In genomic region chr1:101238681-101239094, GRCh38 we compare ENCODE assay signal across 8 cellular contexts. TPM values are rescaled to one million over a fixed set of nuclear protein-coding genes. Genes with fewer than 3 reads are reported as not detected.
DNase-seq lines count a peak whose midpoint lies in the region; ATAC-seq and TF ChIP-seq lines count a peak whose summit lies in the region.

No MANE protein-coding gene starts in this region.

- H3K9me3 Mint-ChIP-seq in activated CD8-positive, alpha-beta T cell treated with anti-CD3 and anti-CD28 coated beads for 36 hours, result peaks cover 1% of the 10 kb centered on the region

- peak overlapping the region in 1 of 2 donors; percentile 4 for H3K9ac ChIP-seq in duodenal mucosa (ENCODE audit: low read depth in 1 of 2, low read length in 2 of 2)

- no peaks in the 10 kb centered on the region for H3K27me3 Mint-ChIP-seq in activated CD8-positive, alpha-beta T cell treated with anti-CD3 and anti-CD28 coated beads for 36 hours

- no peaks in the 10 kb centered on the region for H3K36me3 ChIP-seq in duodenal mucosa (ENCODE audit: control insufficient read depth in 1 of 2, insufficient read depth in 2 of 2, low read length in 2 of 2)

- H3K27ac ChIP-seq in duodenal mucosa (ENCODE audit: low read depth, low read length), result no peak overlapping the region

- intact Hi-C loops in activated CD8-positive, alpha-beta T cell treated with anti-CD3 and anti-CD28 coated beads for 36 hours (cut with micrococcal nuclease), result loop anchor here (1.0 to 5.0 kb wide), 5 partner anchors 52 to 311 kb away; no protein-coding TSS in a partner anchor

- POLR2A ChIA-PET in activated CD8-positive, alpha-beta T cell treated with anti-CD3 and anti-CD28 coated beads for 36 hours (lab: Charles Lee), result interaction anchor here (0.6 to 7.3 kb wide), 34 partner anchors 8 to 848 kb away, joined by 3 to 106 read pairs (median 4); partner anchors contain the start of gene DPH5

- peaks cover 14 to 41% of the 10 kb centered on the region in 2 donors for H3K27me3 ChIP-seq in duodenal mucosa (ENCODE audit: control insufficient read depth in 1 of 2, insufficient read depth in 2 of 2, low read length in 2 of 2)

- peak overlapping the region; percentile 98 for H3K27ac Mint-ChIP-seq in activated CD8-positive, alpha-beta T cell treated with anti-CD3 and anti-CD28 coated beads for 36 hours

- no peaks in the 10 kb centered on the region for H3K9me3 ChIP-seq in duodenal mucosa (ENCODE audit: control insufficient read depth in 1 of 2, low read length in 2 of 2)

- TF ChIP-seq CTCF in activated CD8-positive, alpha-beta T cell treated with anti-CD3 and anti-CD28 coated beads for 36 hours (IDR thresholded peaks at IDR 0.05), result peak; percentile 98

- H3K4me3 ChIP-seq in GM08714 (ENCODE audit: low read length) (peak overlapping the region; percentile 95; the same call in 1 of the 2 replicates), duodenal mucosa (ENCODE audit: low read depth in 1 of 2, low read length in 2 of 2) (peak overlapping the region; percentile 41 to 58)

- peak; percentile 40 for DNase-seq in NCI-H510A (lab: John Stamatoyannopoulos, UW)
- DNase-seq in activated CD8-positive, alpha-beta T cell treated with anti-CD3 and anti-CD28 coated beads for 36 hours, result peak; percentile 95
- DNase-seq in lung microvascular endothelial cell (ENCODE audit: low read depth in 2 of 2), result peak; percentile 96 to 97
- DNase-seq in stimulated activated CD4-positive, alpha-beta T cell treated with anti-CD3 and anti-CD28 coated beads, TNF-alpha, amount 100 ng/mL, for 1 hour (ENCODE audit: low read depth in 3 of 3, low spot score in 1 of 3), result peak; percentile 55 to 84 (median 69)

- CTCF ChIA-PET in activated CD8-positive, alpha-beta T cell treated with anti-CD3 and anti-CD28 coated beads for 36 hours (lab: Charles Lee), result interaction anchor here (0.7 to 15.6 kb wide), 48 partner anchors 9 to 342 kb away, joined by 3 to 301 read pairs (median 5); partner anchors contain the start of gene SLC30A7

- peaks cover 6 to 21% of the 10 kb centered on the region in 2 donors for H3K4me1 ChIP-seq in duodenal mucosa (ENCODE audit: control insufficient read depth in 1 of 2, insufficient read depth in 2 of 2, low read length in 2 of 2)

- peaks cover 63% of the 10 kb centered on the region for H3K36me3 Mint-ChIP-seq in activated CD8-positive, alpha-beta T cell treated with anti-CD3 and anti-CD28 coated beads for 36 hours (ENCODE audit: low read depth)

- H3K4me3 Mint-ChIP-seq in activated CD8-positive, alpha-beta T cell treated with anti-CD3 and anti-CD28 coated beads for 36 hours, result peak overlapping the region; percentile 86

- peak; percentile 33 for ATAC-seq in HG02885 (IDR thresholded peaks at IDR 0.05; ENCODE audit: poor library complexity, unreplicated experiment)
- peak; percentile 42 for ATAC-seq in activated CD8-positive, alpha-beta T cell treated with anti-CD3 and anti-CD28 coated beads for 36 hours
- ATAC-seq in HG02588 (IDR thresholded peaks at IDR 0.05; ENCODE audit: unreplicated experiment), result no peak

- peaks cover 42% of the 10 kb centered on the region for H3K4me1 Mint-ChIP-seq in activated CD8-positive, alpha-beta T cell treated with anti-CD3 and anti-CD28 coated beads for 36 hours (ENCODE audit: low read depth)

RNA-seq across cellular contexts. Expression of gene S1PR1, which starts 1.9 kb away (rescaled TPM):
- 10 to 100 TPM; 63.9 to 66.4 TPM for total RNA-seq in activated CD8-positive, alpha-beta T cell treated with anti-CD3 and anti-CD28 coated beads for 36 hours
- 162 and 284 TPM in 2 replicates for total RNA-seq in lung microvascular endothelial cell

Comparison
In these comparisons a context has a peak if more than half of its experiments do, and no peak if none do; other contexts are left out.
1. DNase-seq: peak in every context shown above with its lines; median percentile 96 in lung microvascular endothelial cell; 95 in activated CD8-positive, alpha-beta T cell treated with anti-CD3 and anti-CD28 coated beads for 36 hours; 69 in stimulated activated CD4-positive, alpha-beta T cell treated with anti-CD3 and anti-CD28 coated beads, TNF-alpha, amount 100 ng/mL, for 1 hour; 40 in NCI-H510A.